Comparison of ENCODE assay signal across 8 cellular contexts in the genomic region with DNA sequence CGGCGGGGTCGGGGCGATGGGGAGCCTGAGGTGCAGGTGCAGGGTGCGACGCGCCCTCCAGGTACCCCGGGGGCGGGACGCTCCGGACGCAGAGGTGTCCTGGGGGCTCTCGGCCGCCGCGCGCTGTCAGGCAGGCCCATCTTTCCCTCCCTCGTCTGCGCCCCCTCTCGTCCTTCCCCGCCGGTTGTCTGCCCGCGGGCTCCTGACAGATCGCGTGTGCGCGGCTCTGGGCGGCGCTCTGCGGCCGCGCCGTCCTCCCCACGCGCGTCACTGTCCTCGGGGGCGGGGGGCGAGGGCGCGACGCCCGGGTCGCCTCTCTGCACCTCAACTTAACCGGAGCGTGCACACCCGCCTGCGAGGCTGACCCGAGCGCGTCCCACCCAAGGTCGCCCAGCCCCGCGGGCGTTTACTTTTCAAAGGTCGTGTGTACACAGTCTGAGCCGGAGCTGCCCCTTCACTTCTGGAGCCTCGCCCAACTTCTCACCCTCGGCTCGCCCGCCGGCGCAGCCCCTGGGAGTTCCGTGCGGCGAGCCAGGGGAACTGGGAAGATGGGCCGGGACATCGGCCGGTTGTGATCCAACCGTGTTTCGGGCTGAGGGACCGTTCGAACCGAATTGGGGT. TPM values are rescaled to one million over a fixed set of nuclear protein-coding genes. Genes with fewer than 3 reads are reported as not detected.
DNase-seq lines count a peak whose midpoint lies in the region; ATAC-seq lines count a peak whose summit lies in the region.

No MANE protein-coding gene starts in this region.

- ATAC-seq in GM19438 (IDR thresholded peaks at IDR 0.05; ENCODE audit: low read depth, unreplicated experiment) (peak; percentile 32), HG03565 (IDR thresholded peaks at IDR 0.05; ENCODE audit: unreplicated experiment) (peak; percentile 15), Right ventricle myocardium superior (ENCODE audit: poor library complexity) (peak; percentile 61)

- H3K36me3 ChIP-seq in trophoblast cell (ENCODE audit: control insufficient read depth in 1 of 2, insufficient read depth in 2 of 2, low read length in 2 of 2) (no peaks in the 10 kb centered on the region), urinary bladder (ENCODE audit: insufficient read depth) (no peaks in the 10 kb centered on the region)

- peak overlapping the region; percentile 8 for H2BK5ac ChIP-seq in trophoblast cell (ENCODE audit: low read depth, low read length, poor library complexity)

- H3K4me3 ChIP-seq in trophoblast cell (ENCODE audit: low read depth, low read length) (peak overlapping the region; percentile 82), urinary bladder (ENCODE audit: low read depth, low read length) (peak overlapping the region; percentile 72)

- H3K9ac ChIP-seq in trophoblast cell (ENCODE audit: low read length) = peak overlapping the region; percentile 80

- peak overlapping the region; percentile 14 for H4K8ac ChIP-seq in trophoblast cell (ENCODE audit: low read depth, low read length)

- H4K91ac ChIP-seq in trophoblast cell (ENCODE audit: low read depth, low read length) = peak overlapping the region; percentile 8

- H3K36me3 Mint-ChIP-seq in activated naive CD4-positive, alpha-beta T cell treated with anti-CD3 and anti-CD28 coated beads, Interleukin-2, amount 50 U/mL, for 24 hours = no peaks in the 10 kb centered on the region

- peaks cover 8% of the 10 kb centered on the region for H3K79me1 ChIP-seq in trophoblast cell (ENCODE audit: low read length)

- DNase-seq in Caki2 (ENCODE audit: low read depth) (peak; percentile 63), RPMI7951 (ENCODE audit: low read depth) (peak; percentile 38), Right ventricle myocardium superior (peak; percentile 79), trophoblast cell (peak; percentile 38 to 51)

- no peak overlapping the region for H2BK120ac ChIP-seq in trophoblast cell (ENCODE audit: insufficient read depth, low read length, poor library complexity)

- no peak overlapping the region for H3K4ac ChIP-seq in trophoblast cell (ENCODE audit: low read depth, low read length)

- H3K4me1 ChIP-seq in trophoblast cell (ENCODE audit: control insufficient read depth in 1 of 2, insufficient read depth in 2 of 2, low read length in 2 of 2) (peaks cover 0 to 6% of the 10 kb centered on the region in 2 experiments), urinary bladder (ENCODE audit: insufficient read depth) (no peaks in the 10 kb centered on the region)

- no peak overlapping the region for H2AK5ac ChIP-seq in trophoblast cell (ENCODE audit: low read length)

- H3K27ac ChIP-seq in trophoblast cell (ENCODE audit: low read depth, low read length) = peak overlapping the region; percentile 19
- H3K27ac ChIP-seq in urinary bladder (ENCODE audit: low read depth) = peak overlapping the region; percentile 90

- H3K18ac ChIP-seq in trophoblast cell (ENCODE audit: low read length) = no peak overlapping the region

- in situ Hi-C loops in Caki2 (cut with HindIII; ENCODE audit: low pct_unique_long_range_greater_than_20kb, low sequenced_read_pairs) = no loop called here

- H4K12ac ChIP-seq in trophoblast cell (ENCODE audit: low read depth, low read length) = peak overlapping the region; percentile 19

- H3K27me3 ChIP-seq in trophoblast cell (ENCODE audit: insufficient read depth, low read length) = no peaks in the 10 kb centered on the region

- intact Hi-C loops in Right ventricle myocardium superior (cut with DNase I) = no loop called here

- no peaks in the 10 kb centered on the region for H3K27me3 Mint-ChIP-seq in activated naive CD4-positive, alpha-beta T cell treated with anti-CD3 and anti-CD28 coated beads, Interleukin-2, amount 50 U/mL, for 24 hours

- H3K9me3 Mint-ChIP-seq in activated naive CD4-positive, alpha-beta T cell treated with anti-CD3 and anti-CD28 coated beads, Interleukin-2, amount 50 U/mL, for 24 hours = no peaks in the 10 kb centered on the region

- H2BK12ac ChIP-seq in trophoblast cell (ENCODE audit: low read length) = no peak overlapping the region

- H3K4me3 Mint-ChIP-seq in activated naive CD4-positive, alpha-beta T cell treated with anti-CD3 and anti-CD28 coated beads, Interleukin-2, amount 50 U/mL, for 24 hours = peak overlapping the region; percentile 88

- H3K9me3 ChIP-seq in trophoblast cell (ENCODE audit: insufficient read depth, low read depth, low read length) = no peaks in the 10 kb centered on the region

- H3K4me1 Mint-ChIP-seq in activated naive CD4-positive, alpha-beta T cell treated with anti-CD3 and anti-CD28 coated beads, Interleukin-2, amount 50 U/mL, for 24 hours = peaks cover 41% of the 10 kb centered on the region

- no CpG with 5 or more reads among the region's 75 CpGs for WGBS in trophoblast cell (ENCODE audit: extremely low coverage, insufficient coverage, insufficient read length)
- WGBS in urinary bladder = under 1% methylated on average over 75 of the region's 75 CpGs

- H3K23ac ChIP-seq in trophoblast cell (ENCODE audit: low read length) = no peak overlapping the region

- peak overlapping the region; percentile 84 for H3K4me2 ChIP-seq in trophoblast cell (ENCODE audit: low read length)

- no peak overlapping the region for H3K27ac Mint-ChIP-seq in activated naive CD4-positive, alpha-beta T cell treated with anti-CD3 and anti-CD28 coated beads, Interleukin-2, amount 50 U/mL, for 24 hours

- H3K79me2 ChIP-seq in trophoblast cell (ENCODE audit: control insufficient read depth, insufficient read depth, low read length, poor library complexity) = peaks cover 3% of the 10 kb centered on the region

- H2AFZ ChIP-seq in trophoblast cell (ENCODE audit: insufficient read depth, low read length, poor library complexity) = peak overlapping the region; percentile 95

- H3K14ac ChIP-seq in trophoblast cell (ENCODE audit: low read length) = peak overlapping the region; percentile 6

RNA-seq across cellular contexts. Expression of a gene that starts 0.5 kb away (rescaled TPM):
- 3.2 and 11.5 TPM in 2 replicates for total RNA-seq in Caki2 (2014; rRNA removed; shearing (Covaris generic); ENCODE audit: low replicate concordance)
- 8.3 and 8.9 TPM in 2 replicates for total RNA-seq in RPMI7951 (2014; rRNA removed; shearing (Covaris generic))
- 228 TPM for total RNA-seq in Right ventricle myocardium superior
- polyA plus RNA-seq in trophoblast cell (2013) = 8.6 and 9.2 TPM in 2 replicates
- 14.1 TPM for total RNA-seq in urinary bladder
- 80.3 TPM for polyA plus RNA-seq in urinary bladder

Comparison
In these comparisons a context has a peak if more than half of its experiments do, and no peak if none do; other contexts are left out.
1. Peak in every context shown above with its lines: DNase-seq, ATAC-seq, H3K4me3 ChIP-seq and H3K27ac ChIP-seq.
2. RNA of a gene that starts 0.5 kb away (total RNA-seq): 228 TPM in Right ventricle myocardium superior (single experiment); 14.1 TPM in urinary bladder (single experiment), 3.2 to 11.5 TPM in Caki2 and 8.3 to 8.9 TPM in RPMI7951; every median in the first group is over 10 times any median in the second.